In genomic region chr2:9797086-9797485, GRCh38 we compare ENCODE assay signal across 28 cellular contexts.
"Had no signal": no experiment of that assay in that cellular context is flagged by ENCODE, and none has a peak within 500 bp of the region (broad histone marks: within the 10 kb centered on the region; RNA-seq: fewer than 3 reads in every experiment).

No MANE protein-coding gene starts in this region.

- H3K27ac ChIP-seq: adrenal gland, ascending aorta, brain microvascular endothelial cell, dorsolateral prefrontal cortex, gastroesophageal sphincter, neutrophil, pancreas, psoas muscle, testis, upper lobe of left lung had no signal

- H3K9me3 ChIP-seq: adrenal gland, ascending aorta, colonic mucosa, gastroesophageal sphincter, neutrophil, pancreas, psoas muscle, testis, upper lobe of left lung had no signal

- FAIRE-seq: endothelial cell of umbilical vein, pancreas had no signal

- H3K27me3 Mint-ChIP-seq: activated CD4-positive, alpha-beta T cell treated with anti-CD3 and anti-CD28 coated beads, Interleukin-2, amount 10 ng/mL, durations not matched to agents 7 days and 5 days; activated CD8-positive, alpha-beta T cell treated with anti-CD3 and anti-CD28 coated beads for 36 hours; activated naive CD8-positive, alpha-beta T cell; effector memory CD8-positive, alpha-beta T cell; stimulated activated memory B cell treated with anti-CD40 and anti-IgM and Interleukin-4, amounts not matched to agents 10 μg/mL and 1 μg/mL and 100 μg/mL, for 72 hours had no signal

- H3K36me3 ChIP-seq: adrenal gland, ascending aorta, brain microvascular endothelial cell, colonic mucosa, gastroesophageal sphincter, neutrophil, pancreas, upper lobe of left lung had no signal

- H3K4me3 Mint-ChIP-seq: activated CD4-positive, alpha-beta T cell treated with anti-CD3 and anti-CD28 coated beads, Interleukin-2, amount 10 ng/mL, durations not matched to agents 7 days and 5 days; activated CD8-positive, alpha-beta T cell treated with anti-CD3 and anti-CD28 coated beads for 36 hours; activated naive CD8-positive, alpha-beta T cell; effector memory CD8-positive, alpha-beta T cell; mesothelial cell of epicardium; stimulated activated memory B cell treated with anti-CD40 and anti-IgM and Interleukin-4, amounts not matched to agents 10 μg/mL and 1 μg/mL and 100 μg/mL, for 72 hours had no signal

- DNase-seq: activated CD4-positive, alpha-beta T cell treated with anti-CD3 and anti-CD28 coated beads, Interleukin-2, amount 10 ng/mL, durations not matched to agents 7 days and 5 days; activated CD8-positive, alpha-beta T cell treated with anti-CD3 and anti-CD28 coated beads for 36 hours; activated gamma-delta T cell treated with Interleukin-2 at 50 U/mL for 16 hours; activated T-cell treated with anti-CD3 and anti-CD28 coated beads, Interleukin-2, amount 50 U/mL, for 1 hour; brain microvascular endothelial cell; colonic mucosa; dorsolateral prefrontal cortex; effector memory CD8-positive, alpha-beta T cell; head of caudate nucleus; naive thymus-derived CD8-positive, alpha-beta T cell; psoas muscle; stimulated activated CD4-positive, alpha-beta T cell treated with anti-CD3 and anti-CD28 coated beads, Interleukin-2, amount 100 ng/mL, for 24 hours; testis had no signal

- H3K27ac Mint-ChIP-seq: activated CD4-positive, alpha-beta T cell treated with anti-CD3 and anti-CD28 coated beads, Interleukin-2, amount 10 ng/mL, durations not matched to agents 7 days and 5 days; activated CD8-positive, alpha-beta T cell treated with anti-CD3 and anti-CD28 coated beads for 36 hours; activated naive CD8-positive, alpha-beta T cell; effector memory CD8-positive, alpha-beta T cell; naive thymus-derived CD8-positive, alpha-beta T cell; stimulated activated memory B cell treated with anti-CD40 and anti-IgM and Interleukin-4, amounts not matched to agents 10 μg/mL and 1 μg/mL and 100 μg/mL, for 72 hours had no signal

- ATAC-seq: activated CD4-positive, CD25-positive, alpha-beta regulatory T cell treated with anti-CD3 and anti-CD28 coated beads, Interleukin-2, amount 50 U/mL, for 24 hours; activated CD8-positive, alpha-beta T cell treated with anti-CD3 and anti-CD28 coated beads for 36 hours; effector memory CD8-positive, alpha-beta T cell; gastroesophageal sphincter; left lobe of liver; naive thymus-derived CD8-positive, alpha-beta T cell; pancreas; psoas muscle; right cardiac atrium; SK-N-SH treated with all-trans-retinoic acid at 6 μM for 48 hours; stimulated activated memory B cell treated with anti-CD40 and anti-IgM and Interleukin-4, amounts not matched to agents 10 μg/mL and 1 μg/mL and 100 μg/mL, for 72 hours had no signal

- H3K9me3 Mint-ChIP-seq: activated CD4-positive, alpha-beta T cell treated with anti-CD3 and anti-CD28 coated beads, Interleukin-2, amount 10 ng/mL, durations not matched to agents 7 days and 5 days; activated CD8-positive, alpha-beta T cell treated with anti-CD3 and anti-CD28 coated beads for 36 hours; effector memory CD8-positive, alpha-beta T cell; mesothelial cell of epicardium; naive thymus-derived CD8-positive, alpha-beta T cell; stimulated activated memory B cell treated with anti-CD40 and anti-IgM and Interleukin-4, amounts not matched to agents 10 μg/mL and 1 μg/mL and 100 μg/mL, for 72 hours had no signal

- H3K4me1 ChIP-seq: adrenal gland had no signal

- H3K27me3 ChIP-seq: adrenal gland, ascending aorta, brain microvascular endothelial cell, colonic mucosa, dorsolateral prefrontal cortex, gastroesophageal sphincter, pancreas, testis, upper lobe of left lung had no signal

- H3K4me3 ChIP-seq: adrenal gland, ascending aorta, colonic mucosa, dorsolateral prefrontal cortex, gastroesophageal sphincter, lung, pancreas, psoas muscle, testis, upper lobe of left lung had no signal
